ENCODE assay signal across 8 cellular contexts in genomic region chr3:132417695-132418520, GRCh38. TPM values are rescaled to one million over a fixed set of nuclear protein-coding genes. Genes with fewer than 3 reads are reported as not detected.
A peak's percentile ranks its signal among the peaks of the same experiment; 100 is the strongest.
DNase-seq lines count a peak whose midpoint lies in the region; ATAC-seq, FAIRE-seq and TF ChIP-seq lines count a peak whose summit lies in the region.

No MANE protein-coding gene starts in this region.

- no peaks in the 10 kb centered on the region for H3K36me3 ChIP-seq in neural cell (ENCODE audit: insufficient read depth, low read length)
- no peaks in the 10 kb centered on the region for H3K36me3 ChIP-seq in transverse colon

- H3K79me2 ChIP-seq in neural cell (replicated peaks; ENCODE audit: insufficient read depth, low read length) = peaks cover 33% of the 10 kb centered on the region

- H3K4me3 ChIP-seq in fibroblast of the aortic adventitia (ENCODE audit: low read depth, low read length) (peak overlapping the region; percentile 98), neural cell (ENCODE audit: low read length) (peak overlapping the region; percentile 86), transverse colon (peak overlapping the region; percentile 78 to 100 (median 90))

- TF ChIP-seq CTCF in fibroblast of the aortic adventitia (IDR thresholded peaks at IDR 0.05; ENCODE audit: insufficient read depth, low read length) = no peak
- no peak for TF ChIP-seq CTCF in neural cell (IDR thresholded peaks at IDR 0.05; ENCODE audit: poor library complexity, severe bottlenecking)
- TF ChIP-seq CTCF in transverse colon (IDR thresholded peaks at IDR 0.05) = no peak

- peak; percentile 42 for ATAC-seq in HG03378 (IDR thresholded peaks at IDR 0.05; ENCODE audit: unreplicated experiment)

- H3K27me3 ChIP-seq in neural cell (ENCODE audit: insufficient read depth, low read depth, low read length) (no peaks in the 10 kb centered on the region), transverse colon (no peaks in the 10 kb centered on the region)

- in situ Hi-C loops in transverse colon (cut with MboI; ENCODE audit: low pct_ligation_motif_present in 1 of 4, low pct_unique_long_range_greater_than_20kb in 1 of 4, low sequenced_read_pairs in 3 of 4) = no loop called here

- peak overlapping the region; percentile 83 for H3K9ac ChIP-seq in neural cell (ENCODE audit: low read length)

- 0 to 1% methylated on average over 20 to 25 of the region's 32 CpGs for WGBS in transverse colon (ENCODE audit: low coverage in 1 of 2), 2 donors

- no peak for TF ChIP-seq RAD21 in neural cell (conservative IDR thresholded peaks at IDR 0.05)

- H3K4me1 ChIP-seq in transverse colon = peaks cover 19 to 55% (median 26%) of the 10 kb centered on the region in 4 donors

- DNase-seq in COLO668 (lab: John Stamatoyannopoulos, UW; ENCODE audit: unreplicated experiment) (peak; percentile 33), GM19239 (ENCODE audit: insufficient read length, low spot score) (peak; percentile 12), NCI-H524 treated with DMSO at 0.1 percent for 48 hours (lab: John Stamatoyannopoulos, UW) (peak; percentile 53), activated T-cell treated with anti-CD3 and anti-CD28 coated beads for 48 hours (ENCODE audit: low read depth) (peak; percentile 41), fibroblast of the aortic adventitia (ENCODE audit: low read depth) (peak; percentile 71), transverse colon (peak; percentile 80)

- H3K9me2 ChIP-seq in neural cell (ENCODE audit: insufficient read depth, low read length) = no peaks in the 10 kb centered on the region

- TF ChIP-seq POLR2A in transverse colon (IDR thresholded peaks at IDR 0.05) = peak; percentile 53

- peak overlapping the region; percentile 81 for H2AFZ ChIP-seq in neural cell (ENCODE audit: low read depth, low read length)

- no peaks in the 10 kb centered on the region for H3F3A ChIP-seq in neural cell (ENCODE audit: insufficient read depth, low read length, poor library complexity, severe bottlenecking)

- H3K9me3 ChIP-seq in neural cell (ENCODE audit: low read length) (no peaks in the 10 kb centered on the region), transverse colon (no peaks in the 10 kb centered on the region)

- H3K4me2 ChIP-seq in neural cell (ENCODE audit: low read length) = peak overlapping the region; percentile 80

- H3K27ac ChIP-seq in neural cell (ENCODE audit: low read length) (peak overlapping the region; percentile 74), transverse colon (peak overlapping the region; percentile 93 to 100 (median 98))

- no peaks in the 10 kb centered on the region for H4K20me1 ChIP-seq in neural cell (ENCODE audit: insufficient read depth)

- intact Hi-C loops in transverse colon (cut with DNase I; ENCODE audit: low total_unique reads) = no loop called here

- no peak for TF ChIP-seq EP300 in neural cell (conservative IDR thresholded peaks at IDR 0.05; ENCODE audit: poor library complexity, severe bottlenecking)
- TF ChIP-seq EP300 in transverse colon (IDR thresholded peaks at IDR 0.05; ENCODE audit: low read depth) = no peak

- peak; percentile 81 for FAIRE-seq in GM19239 (lab: Jason Lieb, UNC)

TF ChIP-seq in neural cell, 6 proteins besides CTCF, POLR2A, EP300 and RAD21:
- TF ChIP-seq MXI1 (conservative IDR thresholded peaks at IDR 0.05; ENCODE audit: poor library complexity, severe bottlenecking) = peak; percentile 63
- TF ChIP-seq SMC3 (conservative IDR thresholded peaks at IDR 0.05; ENCODE audit: poor library complexity) = no peak
- TF ChIP-seq EZH2 (IDR thresholded peaks at IDR 0.05; ENCODE audit: borderline replicate concordance, insufficient read depth, low read length, poor library complexity, severe bottlenecking) = no peak
- TF ChIP-seq TAF1 (IDR thresholded peaks at IDR 0.05; ENCODE audit: low read depth) = peak; percentile 7

RNA-seq across cellular contexts. Expression of gene DNAJC13, which starts 0.6 kb away (rescaled TPM):
- total RNA-seq in fibroblast of the aortic adventitia (ENCODE audit: low replicate concordance) = 125 and 157 TPM in 2 replicates
- polyA plus RNA-seq in neural cell = 37.0 and 38.4 TPM in 2 replicates
- polyA minus RNA-seq in neural cell = 69.1 and 83.7 TPM in 2 replicates
- total RNA-seq in transverse colon = 10 to 100 TPM; 44.9 to 68.1 (median 65.5) TPM

Comparison
In these comparisons a context has a peak if more than half of its experiments do, and no peak if none do; other contexts are left out.
1. Peak in every context shown above with its lines: DNase-seq, ATAC-seq, H3K4me3 ChIP-seq and H3K27ac ChIP-seq.
2. DNase-seq: peak in every context shown above with its lines; median percentile 80 in transverse colon; 71 in fibroblast of the aortic adventitia; 53 in NCI-H524 treated with DMSO at 0.1 percent for 48 hours; 41 in activated T-cell treated with anti-CD3 and anti-CD28 coated beads for 48 hours; 33 in COLO668; 12 in GM19239.